8 cellular contexts compared by ENCODE assay signal in genomic region chr1:198088360-198089071, GRCh38.
DNase-seq lines count a peak whose midpoint lies in the region; ATAC-seq, FAIRE-seq and TF ChIP-seq lines count a peak whose summit lies in the region.

No MANE protein-coding gene starts in this region.

- no peak for FAIRE-seq in D721Med (lab: Jason Lieb, UNC)

- peak; percentile 69 for ATAC-seq in GM21390 (IDR thresholded peaks at IDR 0.05; ENCODE audit: unreplicated experiment)

- DNase-seq in D721Med (ENCODE audit: insufficient read length, low spot score) = no peak
- DNase-seq in NOMO-1 treated with dmso at 0.1 percent for 144 hours (lab: John Stamatoyannopoulos, UW; ENCODE audit: unreplicated experiment) = peak; percentile 14
- DNase-seq in cerebellar cortex (ENCODE audit: low spot score) = peak; percentile 16
- peak; percentile 54 to 63 for DNase-seq in lung microvascular endothelial cell (ENCODE audit: low read depth in 2 of 2)
- DNase-seq in GOT3 (lab: John Stamatoyannopoulos, UW) = no peak
- DNase-seq in activated CD4-positive, CD25-positive, alpha-beta regulatory T cell treated with anti-CD3 and anti-CD28 coated beads, Interleukin-2, amount 50 U/mL, for 72 hours = no peak
- DNase-seq in occipital lobe (lab: John Stamatoyannopoulos, UW) = no peak

- peak; percentile 71 for TF ChIP-seq CTCF in D721Med (IDR thresholded peaks at IDR 0.05; ENCODE audit: insufficient read depth, missing control alignments)

Comparison
In these comparisons a context has a peak if more than half of its experiments do, and no peak if none do; other contexts are left out.
1. DNase-seq: peak in NOMO-1 treated with dmso at 0.1 percent for 144 hours (single experiment), cerebellar cortex (single experiment) and lung microvascular endothelial cell (2 of 2); none in D721Med (single experiment), GOT3 (single experiment), activated CD4-positive, CD25-positive, alpha-beta regulatory T cell treated with anti-CD3 and anti-CD28 coated beads, Interleukin-2, amount 50 U/mL, for 72 hours (single experiment) and occipital lobe (single experiment).